ENCODE assay signal across 8 cellular contexts in genomic region chr10:13299437-13300287, GRCh38. TPM values are rescaled to one million over a fixed set of nuclear protein-coding genes. Genes with fewer than 3 reads are reported as not detected.
A peak's percentile ranks its signal among the peaks of the same experiment; 100 is the strongest.
DNase-seq lines count a peak whose midpoint lies in the region; ATAC-seq and TF ChIP-seq lines count a peak whose summit lies in the region.

TSS of gene PHYH (minus strand) at chr10:13300064. CDS start at chr10:13300042, 22 bp downstream.

- H3K27ac ChIP-seq in mesodermal cell (ENCODE audit: low read depth, low read length, severe bottlenecking): peak within 1 kb of the TSS; percentile 82

- H3K9ac ChIP-seq in endocrine pancreas (ENCODE audit: control insufficient read depth, insufficient read depth, low read length): peak within 1 kb of the TSS; percentile 80

- peak; percentile 64 for TF ChIP-seq POLR2A in GM19193 (IDR thresholded peaks at IDR 0.05; ENCODE audit: extremely low read depth, insufficient read depth, insufficient read length)

- H3K27me3 ChIP-seq in endocrine pancreas (ENCODE audit: control insufficient read depth, insufficient read depth, low read length): no peaks in the 10 kb centered on the region

- peak within 1 kb of the TSS; percentile 62 for H3K4me3 ChIP-seq in endocrine pancreas (ENCODE audit: control insufficient read depth, insufficient read depth, low read length)
- H3K4me3 ChIP-seq in mesodermal cell (ENCODE audit: extremely low read depth, insufficient read depth, low read length, poor library complexity, severe bottlenecking): peak within 1 kb of the TSS; percentile 50

- 1 to 2% methylated on average over 66 to 69 of the region's 88 CpGs for WGBS in mesodermal cell (ENCODE audit: insufficient coverage in 2 of 2), 2 experiments

- ATAC-seq in HG03432 (IDR thresholded peaks at IDR 0.05; ENCODE audit: unreplicated experiment): peak; percentile 80

- no peaks in the 10 kb centered on the region for H3K4me1 ChIP-seq in endocrine pancreas (ENCODE audit: control insufficient read depth, insufficient read depth, low read length)
- no peaks in the 10 kb centered on the region for H3K4me1 ChIP-seq in mesodermal cell (ENCODE audit: control insufficient read depth, insufficient read depth, low read length, poor library complexity, severe bottlenecking)

- peak; percentile 94 for DNase-seq in CD1c-positive myeloid dendritic cell (ENCODE audit: extremely low spot score)
- DNase-seq in NOMO-1 treated with DMSO at 0.1 percent for 48 hours (lab: John Stamatoyannopoulos, UW; ENCODE audit: unreplicated experiment): peak; percentile 72
- peak; percentile 31 for DNase-seq in activated CD8-positive, alpha-beta memory T cell treated with anti-CD3 and anti-CD28 coated beads, Interleukin-2, amount 50 U/mL, for 24 hours (ENCODE audit: extremely low read depth)
- DNase-seq in stimulated activated CD8-positive, alpha-beta memory T cell treated with anti-CD3 and anti-CD28 coated beads, Interleukin-15, amount 100 ng/mL, for 1 hour (ENCODE audit: low read depth): peak; percentile 61

- no peaks in the 10 kb centered on the region for H3K9me3 ChIP-seq in endocrine pancreas (ENCODE audit: control insufficient read depth, low read length)
- H3K9me3 ChIP-seq in mesodermal cell (ENCODE audit: control insufficient read depth, low read length): no peaks in the 10 kb centered on the region

- H3K36me3 ChIP-seq in endocrine pancreas (ENCODE audit: control insufficient read depth, insufficient read depth, low read length) (no peaks in the 10 kb centered on the region), mesodermal cell (ENCODE audit: control insufficient read depth, insufficient read depth, low read length) (no peaks in the 10 kb centered on the region)

RNA-seq across cellular contexts. Expression of gene PHYH, which starts in this region (rescaled TPM):
- polyA plus RNA-seq in mesodermal cell (2013, experiment 1 of 2): 21.1 TPM
- 21.1 TPM for polyA plus RNA-seq in mesodermal cell (2013, experiment 2 of 2)

Comparison
In these comparisons a context has a peak if more than half of its experiments do, and no peak if none do; other contexts are left out.
1. Peak in every context shown above with its lines: DNase-seq, ATAC-seq, H3K4me3 ChIP-seq and H3K27ac ChIP-seq.
2. DNase-seq: peak in every context shown above with its lines; median percentile 94 in CD1c-positive myeloid dendritic cell; 72 in NOMO-1 treated with DMSO at 0.1 percent for 48 hours; 61 in stimulated activated CD8-positive, alpha-beta memory T cell treated with anti-CD3 and anti-CD28 coated beads, Interleukin-15, amount 100 ng/mL, for 1 hour; 31 in activated CD8-positive, alpha-beta memory T cell treated with anti-CD3 and anti-CD28 coated beads, Interleukin-2, amount 50 U/mL, for 24 hours.